ENCODE assay signal across 1 cellular context in genomic region chr1:206106328-206107167, GRCh38.
TF ChIP-seq lines count a peak whose summit lies in the region.

No MANE protein-coding gene starts in this region.

TF ChIP-seq in GM12878, 131 proteins besides CTCF, POLR2A, EP300 and RAD21 (continued from another document):
- TF ChIP-seq E2F8 (IDR thresholded peaks at IDR 0.05; ENCODE audit: low read depth, partially characterized antibody) (no peak), NR2F1 (conservative IDR thresholded peaks at IDR 0.05) (no peak), ESRRA (IDR thresholded peaks at IDR 0.05; ENCODE audit: low read length) (no peak), MTA2 (IDR thresholded peaks at IDR 0.05; ENCODE audit: low read depth) (no peak), BCL11A (IDR thresholded peaks at IDR 0.05; ENCODE audit: low read depth, low read length) (no peak), ASH2L (IDR thresholded peaks at IDR 0.05; ENCODE audit: borderline replicate concordance, low read depth) (no peak), SMARCA5 (IDR thresholded peaks at IDR 0.05) (peak; percentile 69; the same call in 1 of the 2 replicates), SMC3 (IDR thresholded peaks at IDR 0.05; ENCODE audit: borderline replicate concordance, low read length) (peak; percentile 99), TAF1 (IDR thresholded peaks at IDR 0.05; ENCODE audit: borderline replicate concordance, low read depth, low read length) (no peak), YY1 (IDR thresholded peaks at IDR 0.05; ENCODE audit: low read depth, low read length) (peak; percentile 57; the same call in 1 of the 2 replicates), IRF4 (IDR thresholded peaks at IDR 0.05; ENCODE audit: low read depth, low read length) (peak; percentile 73; the same call in 1 of the 2 replicates)
- TF ChIP-seq, protein P1, sequence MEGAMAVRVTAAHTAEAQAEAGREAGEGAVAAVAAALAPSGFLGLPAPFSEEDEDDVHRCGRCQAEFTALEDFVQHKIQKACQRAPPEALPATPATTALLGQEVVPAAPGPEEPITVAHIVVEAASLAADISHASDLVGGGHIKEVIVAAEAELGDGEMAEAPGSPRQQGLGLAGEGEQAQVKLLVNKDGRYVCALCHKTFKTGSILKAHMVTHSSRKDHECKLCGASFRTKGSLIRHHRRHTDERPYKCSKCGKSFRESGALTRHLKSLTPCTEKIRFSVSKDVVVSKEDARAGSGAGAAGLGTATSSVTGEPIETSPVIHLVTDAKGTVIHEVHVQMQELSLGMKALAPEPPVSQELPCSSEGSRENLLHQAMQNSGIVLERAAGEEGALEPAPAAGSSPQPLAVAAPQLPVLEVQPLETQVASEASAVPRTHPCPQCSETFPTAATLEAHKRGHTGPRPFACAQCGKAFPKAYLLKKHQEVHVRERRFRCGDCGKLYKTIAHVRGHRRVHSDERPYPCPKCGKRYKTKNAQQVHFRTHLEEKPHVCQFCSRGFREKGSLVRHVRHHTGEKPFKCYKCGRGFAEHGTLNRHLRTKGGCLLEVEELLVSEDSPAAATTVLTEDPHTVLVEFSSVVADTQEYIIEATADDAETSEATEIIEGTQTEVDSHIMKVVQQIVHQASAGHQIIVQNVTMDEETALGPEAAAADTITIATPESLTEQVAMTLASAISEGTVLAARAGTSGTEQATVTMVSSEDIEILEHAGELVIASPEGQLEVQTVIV (IDR thresholded peaks at IDR 0.05; ENCODE audit: borderline replicate concordance, partially characterized antibody): no peak
- TF ChIP-seq, protein P2, sequence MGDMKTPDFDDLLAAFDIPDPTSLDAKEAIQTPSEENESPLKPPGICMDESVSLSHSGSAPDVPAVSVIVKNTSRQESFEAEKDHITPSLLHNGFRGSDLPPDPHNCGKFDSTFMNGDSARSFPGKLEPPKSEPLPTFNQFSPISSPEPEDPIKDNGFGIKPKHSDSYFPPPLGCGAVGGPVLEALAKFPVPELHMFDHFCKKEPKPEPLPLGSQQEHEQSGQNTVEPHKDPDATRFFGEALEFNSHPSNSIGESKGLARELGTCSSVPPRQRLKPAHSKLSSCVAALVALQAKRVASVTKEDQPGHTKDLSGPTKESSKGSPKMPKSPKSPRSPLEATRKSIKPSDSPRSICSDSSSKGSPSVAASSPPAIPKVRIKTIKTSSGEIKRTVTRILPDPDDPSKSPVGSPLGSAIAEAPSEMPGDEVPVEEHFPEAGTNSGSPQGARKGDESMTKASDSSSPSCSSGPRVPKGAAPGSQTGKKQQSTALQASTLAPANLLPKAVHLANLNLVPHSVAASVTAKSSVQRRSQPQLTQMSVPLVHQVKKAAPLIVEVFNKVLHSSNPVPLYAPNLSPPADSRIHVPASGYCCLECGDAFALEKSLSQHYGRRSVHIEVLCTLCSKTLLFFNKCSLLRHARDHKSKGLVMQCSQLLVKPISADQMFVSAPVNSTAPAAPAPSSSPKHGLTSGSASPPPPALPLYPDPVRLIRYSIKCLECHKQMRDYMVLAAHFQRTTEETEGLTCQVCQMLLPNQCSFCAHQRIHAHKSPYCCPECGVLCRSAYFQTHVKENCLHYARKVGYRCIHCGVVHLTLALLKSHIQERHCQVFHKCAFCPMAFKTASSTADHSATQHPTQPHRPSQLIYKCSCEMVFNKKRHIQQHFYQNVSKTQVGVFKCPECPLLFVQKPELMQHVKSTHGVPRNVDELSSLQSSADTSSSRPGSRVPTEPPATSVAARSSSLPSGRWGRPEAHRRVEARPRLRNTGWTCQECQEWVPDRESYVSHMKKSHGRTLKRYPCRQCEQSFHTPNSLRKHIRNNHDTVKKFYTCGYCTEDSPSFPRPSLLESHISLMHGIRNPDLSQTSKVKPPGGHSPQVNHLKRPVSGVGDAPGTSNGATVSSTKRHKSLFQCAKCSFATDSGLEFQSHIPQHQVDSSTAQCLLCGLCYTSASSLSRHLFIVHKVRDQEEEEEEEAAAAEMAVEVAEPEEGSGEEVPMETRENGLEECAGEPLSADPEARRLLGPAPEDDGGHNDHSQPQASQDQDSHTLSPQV (IDR thresholded peaks at IDR 0.05): 0 out of 2 replicates have a peak, but pooled peaks have one; percentile 40
- TF ChIP-seq, protein P3, sequence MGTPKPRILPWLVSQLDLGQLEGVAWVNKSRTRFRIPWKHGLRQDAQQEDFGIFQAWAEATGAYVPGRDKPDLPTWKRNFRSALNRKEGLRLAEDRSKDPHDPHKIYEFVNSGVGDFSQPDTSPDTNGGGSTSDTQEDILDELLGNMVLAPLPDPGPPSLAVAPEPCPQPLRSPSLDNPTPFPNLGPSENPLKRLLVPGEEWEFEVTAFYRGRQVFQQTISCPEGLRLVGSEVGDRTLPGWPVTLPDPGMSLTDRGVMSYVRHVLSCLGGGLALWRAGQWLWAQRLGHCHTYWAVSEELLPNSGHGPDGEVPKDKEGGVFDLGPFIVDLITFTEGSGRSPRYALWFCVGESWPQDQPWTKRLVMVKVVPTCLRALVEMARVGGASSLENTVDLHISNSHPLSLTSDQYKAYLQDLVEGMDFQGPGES (IDR thresholded peaks at IDR 0.05): no peak
- TF ChIP-seq, protein P4, sequence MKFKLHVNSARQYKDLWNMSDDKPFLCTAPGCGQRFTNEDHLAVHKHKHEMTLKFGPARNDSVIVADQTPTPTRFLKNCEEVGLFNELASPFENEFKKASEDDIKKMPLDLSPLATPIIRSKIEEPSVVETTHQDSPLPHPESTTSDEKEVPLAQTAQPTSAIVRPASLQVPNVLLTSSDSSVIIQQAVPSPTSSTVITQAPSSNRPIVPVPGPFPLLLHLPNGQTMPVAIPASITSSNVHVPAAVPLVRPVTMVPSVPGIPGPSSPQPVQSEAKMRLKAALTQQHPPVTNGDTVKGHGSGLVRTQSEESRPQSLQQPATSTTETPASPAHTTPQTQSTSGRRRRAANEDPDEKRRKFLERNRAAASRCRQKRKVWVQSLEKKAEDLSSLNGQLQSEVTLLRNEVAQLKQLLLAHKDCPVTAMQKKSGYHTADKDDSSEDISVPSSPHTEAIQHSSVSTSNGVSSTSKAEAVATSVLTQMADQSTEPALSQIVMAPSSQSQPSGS (IDR thresholded peaks at IDR 0.05; ENCODE audit: low read length): no peak
